In the genomic region with DNA sequence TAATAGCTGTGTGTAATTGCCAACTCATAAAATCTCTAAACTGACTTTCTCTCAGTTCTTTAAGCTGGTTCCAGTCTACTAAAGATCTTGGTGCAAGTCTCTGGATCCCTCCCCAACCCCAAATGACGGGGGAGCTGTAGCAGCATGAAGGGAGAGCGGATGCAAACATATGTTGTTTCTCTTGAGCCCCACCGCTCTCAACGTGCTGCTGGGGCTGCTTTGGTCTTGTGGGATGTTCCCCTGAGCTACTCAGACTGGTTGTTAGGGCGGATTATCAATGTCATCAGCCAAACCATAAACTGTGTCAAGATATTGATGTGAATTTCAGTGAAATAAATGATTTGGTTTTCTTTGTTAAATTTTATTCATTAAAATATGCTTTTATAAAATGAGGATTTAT, we compare ENCODE assay signal across 22 cellular contexts.
"Had no signal": no experiment of that assay in that cellular context is flagged by ENCODE, and none has a peak within 500 bp of the region (broad histone marks: within the 10 kb centered on the region; RNA-seq: fewer than 3 reads in every experiment).

No MANE protein-coding gene starts in this region.

- H3K4me1 ChIP-seq: foreskin keratinocyte, left ventricle myocardium inferior, lower lobe of right lung, right atrium auricular region, stomach, transverse colon had no signal

- DNase-seq: effector CD4-positive, alpha-beta T cell; endodermal cell; erythroblast; foreskin keratinocyte; head of caudate nucleus; kidney; left cardiac atrium; left ventricle myocardium inferior; lower lobe of right lung; natural killer cell; small intestine; stimulated activated CD4-positive, alpha-beta T cell treated with anti-CD3 and anti-CD28 coated beads, Interleukin-12 subunit alpha, Interleukin-12 subunit beta, amount 100 ng/mL, for 4 hours; stimulated activated naive CD4-positive, alpha-beta T cell; stomach; substantia nigra; transverse colon had no signal

- H3K27ac ChIP-seq: foreskin keratinocyte, hepatocyte, left ventricle myocardium inferior, lower lobe of right lung, right atrium auricular region, stomach, thoracic aorta, transverse colon had no signal

- H3K9me3 Mint-ChIP-seq: endodermal cell, natural killer cell had no signal

- H3K4me3 Mint-ChIP-seq: endodermal cell, memory B cell, mesothelial cell of epicardium, natural killer cell, neural crest cell had no signal

- H3K4me2 ChIP-seq: hepatocyte had no signal

- ATAC-seq: foreskin keratinocyte, left cardiac atrium, lower lobe of right lung, natural killer cell had no signal

- H3K27me3 ChIP-seq: foreskin keratinocyte, hepatocyte, right atrium auricular region, stomach, transverse colon had no signal

- H3K79me2 ChIP-seq: hepatocyte had no signal

- H3K36me3 ChIP-seq: left ventricle myocardium inferior, lower lobe of right lung, right atrium auricular region, stomach, thoracic aorta, transverse colon had no signal

- H3K4me1 Mint-ChIP-seq: natural killer cell, neural crest cell had no signal

- H3K27ac Mint-ChIP-seq: endodermal cell, memory B cell, mesothelial cell of epicardium, natural killer cell had no signal

- H2AFZ ChIP-seq: hepatocyte had no signal

- H3K4me3 ChIP-seq: hepatocyte, lower lobe of right lung, right atrium auricular region, stomach, thoracic aorta, transverse colon had no signal

- H3K36me3 Mint-ChIP-seq: mesothelial cell of epicardium had no signal
